In genomic region chr6:146211646-146212045, GRCh38 we compare ENCODE assay signal across 33 cellular contexts.
DNase-seq lines count a peak whose midpoint lies in the region; ATAC-seq and TF ChIP-seq lines count a peak whose summit lies in the region.
"Had no signal": no experiment of that assay in that cellular context is flagged by ENCODE, and none has a peak within 500 bp of the region (broad histone marks: within the 10 kb centered on the region; RNA-seq: fewer than 3 reads in every experiment).

No MANE protein-coding gene starts in this region.

- no peaks in the 10 kb centered on the region for H3F3A ChIP-seq in Loucy (ENCODE audit: low read depth)

- H3K79me2 ChIP-seq in ACC112 (ENCODE audit: control insufficient read depth, insufficient read depth, low read length, unreplicated experiment) (no peaks in the 10 kb centered on the region), Loucy (ENCODE audit: insufficient read depth, low read length) (no peaks in the 10 kb centered on the region)
- H3K79me2 ChIP-seq: hepatocyte had no signal

- H4K20me1 ChIP-seq in Loucy (ENCODE audit: insufficient read depth, low read length, poor library complexity, severe bottlenecking) = no peaks in the 10 kb centered on the region

- H3K9me3 ChIP-seq in Loucy (ENCODE audit: insufficient read depth, low read depth, low read length) = no peaks in the 10 kb centered on the region
- H3K9me3 ChIP-seq: A549, colonic mucosa, psoas muscle, stomach, vagina had no signal

- peak overlapping the region; percentile 59 for H3K4me2 ChIP-seq in Loucy (ENCODE audit: low read depth, low read length, poor library complexity, severe bottlenecking)
- H3K4me2 ChIP-seq: A549, hepatocyte had no signal

- ATAC-seq in GM18907 (IDR thresholded peaks at IDR 0.05; ENCODE audit: unreplicated experiment) (peak; percentile 62), HG03103 (IDR thresholded peaks at IDR 0.05; ENCODE audit: low read depth, unreplicated experiment) (peak; percentile 63), Right ventricle myocardium inferior (no peak)
- ATAC-seq: A549; naive thymus-derived CD8-positive, alpha-beta T cell; Panc1; psoas muscle; sciatic nerve had no signal

- no peaks in the 10 kb centered on the region for H3K9me2 ChIP-seq in Loucy (replicated peaks; ENCODE audit: low read depth, low read length)

- TF ChIP-seq CTCF in Loucy (conservative IDR thresholded peaks at IDR 0.05; ENCODE audit: low read length) = no peak

- H3K9ac ChIP-seq in Loucy (ENCODE audit: low read depth, low read length, poor library complexity, severe bottlenecking) = no peak overlapping the region

- H3K27ac ChIP-seq in ACC112 (ENCODE audit: low read depth, low read length) = no peak overlapping the region
- H3K27ac ChIP-seq: A549, colonic mucosa, epithelial cell of prostate, hepatocyte, psoas muscle, stomach, vagina, VCaP had no signal

- DNase-seq in activated CD4-positive, alpha-beta T cell treated with anti-CD3 and anti-CD28 coated beads, Interleukin-2, amount 50 U/mL, for 1 hour = no peak
- DNase-seq in activated T-cell treated with anti-CD3 and anti-CD28 coated beads for 4 hours = no peak
- no peak for DNase-seq in NCI-H2029 (lab: John Stamatoyannopoulos, UW)
- no peak for DNase-seq in Right ventricle myocardium inferior (ENCODE audit: missing footprints)
- DNase-seq: activated CD4-positive, alpha-beta T cell treated with anti-CD3 and anti-CD28 coated beads for 4 hours; activated T-cell treated with anti-CD3 and anti-CD28 coated beads, Interleukin-2, amount 50 U/mL, for 48 hours; CD4-positive, alpha-beta T cell; colonic mucosa; effector CD8-positive, alpha-beta T cell; HFFc6; naive thymus-derived CD8-positive, alpha-beta T cell; NCI-H1092 treated with DMSO at 0.1 percent for 48 hours; NCI-H2081; NCI-H2227 treated with DMSO at 0.1 percent for 48 hours; NCI-H526; nucleus accumbens; psoas muscle; SHP77 treated with DMSO at 0.1 percent for 48 hours; stimulated activated CD8-positive, alpha-beta memory T cell treated with anti-CD3 and anti-CD28 coated beads, Interleukin-4, amount 100 ng/mL, for 48 hours; stomach; T-helper 9 cell had no signal

- H3K4me1 ChIP-seq in ACC112 (ENCODE audit: control insufficient read depth, insufficient read depth, low read length, unreplicated experiment) = no peaks in the 10 kb centered on the region
- peaks cover 16% of the 10 kb centered on the region for H3K4me1 ChIP-seq in Loucy (ENCODE audit: insufficient read depth, low read length, poor library complexity, severe bottlenecking)
- H3K4me1 ChIP-seq: A549, colonic mucosa, psoas muscle, stomach, vagina had no signal

- H3K27me3 ChIP-seq in ACC112 (ENCODE audit: insufficient read depth, low read length) (peaks cover 11% of the 10 kb centered on the region; the same call in 1 of the 2 replicates), Loucy (ENCODE audit: insufficient read depth, low read length, poor library complexity, severe bottlenecking) (no peaks in the 10 kb centered on the region)
- H3K27me3 ChIP-seq: colonic mucosa, hepatocyte, stomach, vagina had no signal

- intact Hi-C loops in Right ventricle myocardium inferior (cut with DNase I) = no loop called here

- peak overlapping the region; percentile 36; the same call in 1 of the 2 replicates for H3K4me3 ChIP-seq in ACC112 (ENCODE audit: low read depth, low read length)
- H3K4me3 ChIP-seq in Loucy (ENCODE audit: low read length, poor library complexity, severe bottlenecking) = peak overlapping the region; percentile 21
- H3K4me3 ChIP-seq: A549, colonic mucosa, hepatocyte, lung, psoas muscle, stomach, vagina had no signal

- H2AFZ ChIP-seq in ACC112 (ENCODE audit: low read length, unreplicated experiment) (peak overlapping the region; percentile 62), Loucy (ENCODE audit: low read length) (peak overlapping the region; percentile 83)
- H2AFZ ChIP-seq: hepatocyte had no signal

- no peaks in the 10 kb centered on the region for H3K36me3 ChIP-seq in ACC112 (ENCODE audit: insufficient read depth, low read length)
- H3K36me3 ChIP-seq in Loucy (ENCODE audit: insufficient read depth, low read length) = no peaks in the 10 kb centered on the region
- H3K36me3 ChIP-seq: colonic mucosa, stomach, vagina had no signal
